ENCODE assay signal across 8 cellular contexts in genomic region chr6:137975058-137975940, GRCh38.
DNase-seq lines count a peak whose midpoint lies in the region; ATAC-seq and TF ChIP-seq lines count a peak whose summit lies in the region.

No MANE protein-coding gene starts in this region.

- H3K27ac Mint-ChIP-seq in endothelial cell (ENCODE audit: unreplicated experiment), result no peak overlapping the region

- H3K4me3 Mint-ChIP-seq in endothelial cell (ENCODE audit: unreplicated experiment), result no peak overlapping the region

- no peaks in the 10 kb centered on the region for H3K9me3 Mint-ChIP-seq in endothelial cell (ENCODE audit: unreplicated experiment)

- DNase-seq in AML-193 (lab: John Stamatoyannopoulos, UW), result peak; percentile 75 to 89
- peak; percentile 7 for DNase-seq in NCI-H1105 treated with DMSO at 0.1 percent for 48 hours (lab: John Stamatoyannopoulos, UW)
- peak; percentile 59 for DNase-seq in choroid plexus epithelial cell (ENCODE audit: low read depth)
- DNase-seq in retinal pigment epithelial cell (ENCODE audit: low read depth), result no peak
- DNase-seq in endothelial cell (ENCODE audit: low spot score), result no peak
- DNase-seq in anterior cingulate cortex (lab: John Stamatoyannopoulos, UW), result no peak
- no peak for DNase-seq in NCI-H510A treated with DMSO at 0.1 percent for 48 hours (lab: John Stamatoyannopoulos, UW)

- no peaks in the 10 kb centered on the region for H3K36me3 Mint-ChIP-seq in endothelial cell (ENCODE audit: low read depth, unreplicated experiment)

- H3K4me3 ChIP-seq in choroid plexus epithelial cell (ENCODE audit: low read depth, low read length) (no peak overlapping the region), retinal pigment epithelial cell (ENCODE audit: low read length) (no peak overlapping the region)

- TF ChIP-seq CTCF in choroid plexus epithelial cell (conservative IDR thresholded peaks at IDR 0.05; ENCODE audit: low read depth, low read length), result peak; percentile 41
- TF ChIP-seq CTCF in retinal pigment epithelial cell (conservative IDR thresholded peaks at IDR 0.05; ENCODE audit: low read depth, low read length), result peak; percentile 27
- no peak for TF ChIP-seq CTCF in endothelial cell (IDR thresholded peaks at IDR 0.05; ENCODE audit: unreplicated experiment)

- H3K27me3 Mint-ChIP-seq in endothelial cell (ENCODE audit: unreplicated experiment), result peaks cover 1% of the 10 kb centered on the region

- ATAC-seq in GM18502 (IDR thresholded peaks at IDR 0.05; ENCODE audit: poor library complexity, unreplicated experiment), result peak; percentile 42

- H3K4me1 Mint-ChIP-seq in endothelial cell (ENCODE audit: unreplicated experiment), result peaks cover 7% of the 10 kb centered on the region

Comparison
In these comparisons a context has a peak if more than half of its experiments do, and no peak if none do; other contexts are left out.
1. DNase-seq: peak in AML-193 (2 of 2), NCI-H1105 treated with DMSO at 0.1 percent for 48 hours (single experiment) and choroid plexus epithelial cell (single experiment); none in retinal pigment epithelial cell (single experiment), endothelial cell (single experiment), anterior cingulate cortex (0 of 58) and NCI-H510A treated with DMSO at 0.1 percent for 48 hours (single experiment).